Comparison of ENCODE assay signal across 14 cellular contexts in the genomic region with DNA sequence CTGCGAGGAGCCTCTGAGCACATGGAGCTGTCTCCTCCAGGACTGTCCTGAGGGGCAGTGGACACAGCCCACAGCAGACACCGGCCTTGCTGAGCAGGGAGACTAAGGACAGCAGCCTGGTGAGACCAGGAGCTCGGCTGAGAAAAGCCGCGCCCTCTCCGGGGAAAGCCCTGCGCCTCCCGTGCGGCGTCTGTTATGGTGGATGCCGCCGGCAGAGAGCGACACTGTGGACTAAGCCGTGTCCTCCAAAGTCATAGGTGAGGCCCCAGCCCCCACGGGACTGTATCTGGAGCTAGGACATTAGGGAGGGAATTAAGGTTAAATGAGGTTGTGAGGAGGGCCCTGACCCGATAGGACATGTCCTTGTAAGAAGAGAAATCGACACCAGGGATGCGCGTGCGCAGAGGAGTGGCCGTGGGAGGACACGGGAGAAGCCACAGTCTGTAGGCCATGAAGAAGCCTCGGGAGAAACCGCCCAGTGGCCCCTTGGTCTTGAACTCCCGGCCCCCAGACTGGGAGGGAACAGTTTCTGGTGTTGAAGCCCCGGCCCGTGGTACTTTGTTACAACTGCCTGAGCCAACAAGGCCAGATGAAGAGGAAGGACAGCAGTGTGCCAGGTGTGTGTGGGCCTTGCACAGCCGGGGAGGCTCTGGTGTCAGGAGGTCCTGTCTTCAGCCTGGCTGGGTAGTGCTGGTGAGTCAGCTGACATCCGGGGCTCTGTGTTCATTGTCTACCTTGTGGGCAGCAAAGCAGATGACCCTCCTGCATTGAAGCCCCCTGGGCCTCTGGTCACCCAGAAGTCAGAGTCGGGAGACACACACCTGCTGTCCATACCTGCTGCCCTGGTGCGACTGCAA.
"Had no signal": no experiment of that assay in that cellular context is flagged by ENCODE, and none has a peak within 500 bp of the region (broad histone marks: within the 10 kb centered on the region; RNA-seq: fewer than 3 reads in every experiment).

No MANE protein-coding gene starts in this region.

- FAIRE-seq: colon had no signal

- H3K4me1 ChIP-seq: adrenal gland had no signal

- H2AFZ ChIP-seq: hepatocyte had no signal

- H3K27me3 ChIP-seq: adrenal gland, cardiac muscle cell, hepatocyte had no signal

- H3K4me2 ChIP-seq: hepatocyte had no signal

- H3K4me3 ChIP-seq: adrenal gland, cardiac muscle cell, hepatocyte had no signal

- DNase-seq: activated CD4-positive, alpha-beta T cell treated with anti-CD3 and anti-CD28 coated beads for 4 hours; activated CD8-positive, alpha-beta memory T cell treated with anti-CD3 and anti-CD28 coated beads for 24 hours; activated naive CD4-positive, alpha-beta T cell treated with anti-CD3 and anti-CD28 coated beads, Interleukin-2, amount 50 U/mL, for 16 hours; adrenal gland; islet precursor cell; left ventricle myocardium superior; SHP77 treated with DMSO at 0.1 percent for 48 hours; stimulated activated CD4-positive, alpha-beta T cell treated with anti-CD3 and anti-CD28 coated beads, Interleukin-1b, Interleukin-23, amount 100 ng/mL, for 48 hours; stimulated activated naive B cell treated with anti-CD40 and anti-IgM and Interleukin-4, amounts not matched to agents 10 μg/mL and 1 μg/mL and 100 μg/mL, for 72 hours had no signal

- ATAC-seq: esophagus mucosa; left ventricle myocardium superior; sciatic nerve; stimulated activated naive B cell treated with anti-CD40 and anti-IgM and Interleukin-4, amounts not matched to agents 10 μg/mL and 1 μg/mL and 100 μg/mL, for 72 hours had no signal

- H3K36me3 ChIP-seq: adrenal gland, cardiac muscle cell had no signal

- H3K27ac ChIP-seq: adrenal gland, cardiac muscle cell, hepatocyte had no signal

- H3K9me3 ChIP-seq: adrenal gland had no signal
